ENCODE assay signal across 8 cellular contexts in genomic region chr22:38310518-38311330, GRCh38. TPM values are rescaled to one million over a fixed set of nuclear protein-coding genes. Genes with fewer than 3 reads are reported as not detected.
DNase-seq lines count a peak whose midpoint lies in the region; ATAC-seq and TF ChIP-seq lines count a peak whose summit lies in the region.

No MANE protein-coding gene starts in this region.

- peaks cover 10% of the 10 kb centered on the region for H3K36me3 ChIP-seq in CD4-positive, CD25-positive, alpha-beta regulatory T cell (ENCODE audit: control insufficient read depth, insufficient read depth, low read length)
- peaks cover 85% of the 10 kb centered on the region for H3K36me3 ChIP-seq in SJSA1
- H3K36me3 ChIP-seq in esophagus (ENCODE audit: control insufficient read depth in 2 of 2, insufficient read depth in 2 of 2, low read length in 1 of 2) = peaks cover 3 to 19% of the 10 kb centered on the region in 2 donors
- no peaks in the 10 kb centered on the region for H3K36me3 ChIP-seq in ovary

- no peak for TF ChIP-seq CTCF in ovary (IDR thresholded peaks at IDR 0.05)

- TF ChIP-seq POLR2A in ovary (IDR thresholded peaks at IDR 0.05) = no peak

- no peak overlapping the region for H3K27ac ChIP-seq in CD4-positive, CD25-positive, alpha-beta regulatory T cell (ENCODE audit: insufficient read depth, low read length, poor library complexity, severe bottlenecking)
- H3K27ac ChIP-seq in SJSA1 = peak overlapping the region; percentile 88
- H3K27ac ChIP-seq in esophagus (ENCODE audit: low read depth in 2 of 2, low read length in 1 of 2) = peak overlapping the region; percentile 48 to 72
- peak overlapping the region; percentile 40 to 58 for H3K27ac ChIP-seq in ovary

- no peak for ATAC-seq in CD4-positive, CD25-positive, alpha-beta regulatory T cell (ENCODE audit: low read depth in 2 of 2)

- H3K4me1 Mint-ChIP-seq in CD4-positive, CD25-positive, alpha-beta regulatory T cell = peaks cover 9 to 89% (median 47%) of the 10 kb centered on the region in 4 donors

- H3K9me3 Mint-ChIP-seq in CD4-positive, CD25-positive, alpha-beta regulatory T cell = no peaks in the 10 kb centered on the region

- no peak overlapping the region for H3K4me3 ChIP-seq in CD4-positive, CD25-positive, alpha-beta regulatory T cell (ENCODE audit: low read depth, low read length)
- H3K4me3 ChIP-seq in SJSA1 (no peak overlapping the region), esophagus (ENCODE audit: low read depth in 1 of 2, low read length in 2 of 2) (peak overlapping the region in 1 of 2 donors; percentile 0), ovary (no peak overlapping the region)

- peak overlapping the region in 1 of 4 donors; percentile 58 for H3K4me3 Mint-ChIP-seq in CD4-positive, CD25-positive, alpha-beta regulatory T cell

- H3K27me3 ChIP-seq in CD4-positive, CD25-positive, alpha-beta regulatory T cell (ENCODE audit: control insufficient read depth, insufficient read depth, low read length) = no peaks in the 10 kb centered on the region
- H3K27me3 ChIP-seq in SJSA1 (replicated peaks) (no peaks in the 10 kb centered on the region), esophagus (ENCODE audit: control insufficient read depth in 1 of 2, insufficient read depth in 2 of 2, low read length in 2 of 2) (no peaks in the 10 kb centered on the region), ovary (no peaks in the 10 kb centered on the region)

- H3K36me3 Mint-ChIP-seq in CD4-positive, CD25-positive, alpha-beta regulatory T cell = peaks cover 3% of the 10 kb centered on the region

- H3K4me1 ChIP-seq in CD4-positive, CD25-positive, alpha-beta regulatory T cell (ENCODE audit: control insufficient read depth, insufficient read depth, low read length, poor library complexity, severe bottlenecking) = peaks cover 39% of the 10 kb centered on the region
- H3K4me1 ChIP-seq in SJSA1 (replicated peaks) (peaks cover 68% of the 10 kb centered on the region), esophagus (ENCODE audit: control insufficient read depth in 2 of 2, insufficient read depth in 2 of 2, low read length in 1 of 2) (peaks cover 10 to 27% of the 10 kb centered on the region in 2 donors), ovary (ENCODE audit: insufficient read depth) (peaks cover 31% of the 10 kb centered on the region)

- TF ChIP-seq EP300 in ovary (IDR thresholded peaks at IDR 0.05) = no peak

- 68 to 72% methylated on average over 18 of the region's 18 CpGs for WGBS in esophagus, 2 donors
- WGBS in ovary, 3 donors = 59 to 64% (median 60%) methylated on average over 18 of the region's 18 CpGs

- no peaks in the 10 kb centered on the region for H3K27me3 Mint-ChIP-seq in CD4-positive, CD25-positive, alpha-beta regulatory T cell

- H3K27ac Mint-ChIP-seq in CD4-positive, CD25-positive, alpha-beta regulatory T cell = peak overlapping the region; percentile 54 to 86 (median 75)

- H3K9me3 ChIP-seq in CD4-positive, CD25-positive, alpha-beta regulatory T cell (ENCODE audit: control insufficient read depth in 2 of 2, low read length in 2 of 2) = no peaks in the 10 kb centered on the region
- H3K9me3 ChIP-seq in SJSA1 (replicated peaks) = no peaks in the 10 kb centered on the region
- no peaks in the 10 kb centered on the region for H3K9me3 ChIP-seq in esophagus (ENCODE audit: control insufficient read depth in 2 of 2, insufficient read depth in 1 of 2, low read depth in 1 of 2, low read length in 1 of 2)
- no peaks in the 10 kb centered on the region for H3K9me3 ChIP-seq in ovary

- DNase-seq in CD4-positive, CD25-positive, alpha-beta regulatory T cell = no peak
- peak in 1 of 2 experiments; percentile 21 for DNase-seq in SJSA1 (ENCODE audit: low read depth in 1 of 2, low spot score in 2 of 2)
- DNase-seq in ovary = peak in 1 of 5 donors; percentile 41
- no peak for DNase-seq in middle frontal gyrus (ENCODE audit: extremely low spot score, low spot score)
- no peak for DNase-seq in KG1 (lab: John Stamatoyannopoulos, UW)
- DNase-seq in NCI-H1436 treated with DMSO at 0.1 percent for 48 hours (lab: John Stamatoyannopoulos, UW) = no peak
- DNase-seq in NCI-H146 treated with DMSO at 0.1 percent for 48 hours (lab: John Stamatoyannopoulos, UW; ENCODE audit: unreplicated experiment) = no peak

- intact Hi-C loops in ovary (cut with DNase I) = loop anchor here in 2 of 4 donors (5.0 to 10.0 kb wide), 2 partner anchors 38 to 194 kb away; partner anchors contain the start of genes DDX17 (in 1 of the 2) and TMEM184B (in 1 of the 2)

RNA-seq across cellular contexts. Expression of gene CSNK1E, which starts 6.5 kb away (rescaled TPM):
- 154 TPM for total RNA-seq in CD4-positive, CD25-positive, alpha-beta regulatory T cell
- 10 to 100 TPM in 2 of 4 donors, 1 to 10 TPM in 2; 7.4 to 12.4 (median 9.5) TPM for polyA plus RNA-seq in CD4-positive, CD25-positive, alpha-beta regulatory T cell
- 82.0 and 118 TPM in 2 replicates for total RNA-seq in SJSA1 (2014; rRNA removed; shearing (Covaris generic))
- polyA plus RNA-seq in esophagus (100 to 1,000 TPM in 1 of 2 donors, 10 to 100 TPM in 1; 69.4 to 152 TPM), ovary (100 to 1,000 TPM in 1 of 2 donors, 10 to 100 TPM in 1; 61.4 to 135 TPM)
- total RNA-seq in ovary = 100 to 1,000 TPM in 5 of 7 donors, 10 to 100 TPM in 2; 73.2 to 161 (median 105) TPM

RNA-seq across cellular contexts. Expression of gene TMEM184B, which starts 37.9 kb away (rescaled TPM):
- 31.3 TPM for total RNA-seq in CD4-positive, CD25-positive, alpha-beta regulatory T cell
- polyA plus RNA-seq in CD4-positive, CD25-positive, alpha-beta regulatory T cell = 1 to 10 TPM; 7.2 to 8.2 (median 7.7) TPM
- total RNA-seq in SJSA1 (2014; rRNA removed; shearing (Covaris generic)) = 22.0 and 23.8 TPM in 2 replicates
- polyA plus RNA-seq in esophagus = 10 to 100 TPM; 10.8 to 14.4 TPM
- total RNA-seq in ovary = 10 to 100 TPM; 24.9 to 48.3 (median 38.6) TPM
- polyA plus RNA-seq in ovary = 10 to 100 TPM; 15.3 to 30.3 TPM
